ENCODE assay signal across 9 cellular contexts in the genomic region with DNA sequence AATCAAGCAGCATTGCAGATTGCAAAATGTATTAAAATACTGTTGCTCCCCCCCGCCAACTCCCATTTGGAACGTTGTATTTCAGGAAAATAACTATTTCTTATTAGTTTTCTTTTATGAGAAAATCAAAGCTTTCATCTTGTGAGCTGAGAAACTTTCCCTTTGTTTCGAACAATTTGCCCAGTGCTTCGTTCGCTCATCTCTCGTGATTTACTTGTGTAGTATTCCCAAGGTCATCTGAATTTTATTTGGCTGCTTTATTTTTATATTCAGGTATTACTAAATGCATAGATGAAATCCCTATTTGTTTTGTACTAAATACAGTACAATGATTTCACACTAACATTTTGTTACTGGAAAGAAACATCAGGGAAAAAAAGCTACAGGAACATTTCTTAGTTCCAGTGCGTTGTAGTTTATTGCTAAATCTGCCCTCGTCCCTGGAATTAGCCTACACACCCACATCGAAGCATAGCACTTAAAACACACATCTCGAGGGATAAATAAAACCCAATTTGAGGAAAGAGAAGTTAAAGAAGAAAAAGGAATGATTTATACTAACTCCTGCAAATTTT. TPM values are rescaled to one million over a fixed set of nuclear protein-coding genes. Genes with fewer than 3 reads are reported as not detected.
DNase-seq lines count a peak whose midpoint lies in the region; ATAC-seq and TF ChIP-seq lines count a peak whose summit lies in the region.
"Had no signal": no experiment of that assay in that cellular context is flagged by ENCODE, and none has a peak within 500 bp of the region (broad histone marks: within the 10 kb centered on the region; RNA-seq: fewer than 3 reads in every experiment).

No MANE protein-coding gene starts in this region.

- TF ChIP-seq POLR2A in heart left ventricle (IDR thresholded peaks at IDR 0.05) (no peak), sigmoid colon (IDR thresholded peaks at IDR 0.05) (no peak)

- H3K27ac ChIP-seq in heart left ventricle (peak overlapping the region; percentile 85 to 97 (median 92)), sigmoid colon (peak overlapping the region; percentile 93 to 96 (median 96))

- H3K27ac Mint-ChIP-seq in activated naive CD4-positive, alpha-beta T cell treated with anti-CD3 and anti-CD28 coated beads for 36 hours, result peak overlapping the region; percentile 96
- H3K27ac Mint-ChIP-seq in WTC11, result no peak overlapping the region

- peak overlapping the region; percentile 57 to 89 (median 77) for H3K4me3 ChIP-seq in heart left ventricle
- H3K4me3 ChIP-seq in sigmoid colon, result peak overlapping the region; percentile 60 to 79 (median 75)

- intact Hi-C loops in activated naive CD4-positive, alpha-beta T cell treated with anti-CD3 and anti-CD28 coated beads for 36 hours (cut with micrococcal nuclease), result loop anchor here (1.0 to 10.0 kb wide), 12 partner anchors 8 to 735 kb away; partner anchors contain the start of genes COMMD3, DNAJC1 and MLLT10
- intact Hi-C loops in heart left ventricle (cut with DNase I) (loop anchor here (1.0 to 10.0 kb wide), 14 partner anchors 21 to 757 kb away; partner anchors contain the start of genes COMMD3 (in 8 of the 10) and DNAJC1 (in 4 of the 10)), sigmoid colon (cut with DNase I) (loop anchor here (1.0 to 5.0 kb wide), 7 partner anchors 22 to 1209 kb away; partner anchors contain the start of genes COMMD3, DNAJC1 and OTUD1)

- POLR2A ChIA-PET in WTC11 (lab: Charles Lee), result interaction anchor here (1.3 kb wide), 2 partner anchors 86 to 704 kb away, joined by 3 read pairs; partner anchors contain the start of genes COMMD3 and SKIDA1

- H3K4me1 Mint-ChIP-seq in activated naive CD4-positive, alpha-beta T cell treated with anti-CD3 and anti-CD28 coated beads for 36 hours (ENCODE audit: low read depth), result peaks cover 17% of the 10 kb centered on the region
- H3K4me1 Mint-ChIP-seq in WTC11, result peaks cover 12% of the 10 kb centered on the region

- peak overlapping the region; percentile 82 for H3K4me3 Mint-ChIP-seq in activated naive CD4-positive, alpha-beta T cell treated with anti-CD3 and anti-CD28 coated beads for 36 hours
- peak overlapping the region; percentile 94 for H3K4me3 Mint-ChIP-seq in WTC11

- CTCF ChIA-PET in activated naive CD4-positive, alpha-beta T cell treated with anti-CD3 and anti-CD28 coated beads for 36 hours (lab: Charles Lee), result interaction anchor here (1.5 kb wide), 2 partner anchors 30 to 205 kb away, joined by 3 to 4 read pairs; no protein-coding TSS in a partner anchor
- CTCF ChIA-PET in WTC11 (lab: Charles Lee), result interaction anchor here (1.0 to 1.9 kb wide), 3 partner anchors 14 to 126 kb away, joined by 7 to 9 read pairs (median 8); no protein-coding TSS in a partner anchor

- H3K9me3 ChIP-seq in heart left ventricle (no peaks in the 10 kb centered on the region), sigmoid colon (no peaks in the 10 kb centered on the region)

- H3K36me3 ChIP-seq in heart left ventricle (no peaks in the 10 kb centered on the region), sigmoid colon (no peaks in the 10 kb centered on the region)

- no peak for DNase-seq in activated naive CD4-positive, alpha-beta T cell treated with anti-CD3 and anti-CD28 coated beads for 36 hours
- DNase-seq in activated naive CD4-positive, alpha-beta T cell treated with anti-CD3 and anti-CD28 coated beads, Interleukin-2, amount 50 U/mL, for 16 hours, result no peak
- no peak for DNase-seq in WTC11 (ENCODE audit: low spot score)
- no peak for DNase-seq in heart left ventricle
- DNase-seq in sigmoid colon, result no peak
- DNase-seq in middle frontal gyrus (ENCODE audit: extremely low spot score, low spot score), result no peak
- no peak for DNase-seq in OCI-M2 (lab: John Stamatoyannopoulos, UW; ENCODE audit: unreplicated experiment)
- DNase-seq in activated CD8-positive, alpha-beta memory T cell treated with anti-CD3 and anti-CD28 coated beads, Interleukin-2, amount 50 U/mL, for 4 hours, result no peak

- H3K9me3 Mint-ChIP-seq in activated naive CD4-positive, alpha-beta T cell treated with anti-CD3 and anti-CD28 coated beads for 36 hours, result no peaks in the 10 kb centered on the region
- H3K9me3 Mint-ChIP-seq in WTC11, result no peaks in the 10 kb centered on the region

- WGBS in heart left ventricle, 4 donors, result 1 to 3% (median 1%) methylated on average over 10 of the region's 10 CpGs
- WGBS in sigmoid colon, 2 donors, result 1 to 2% methylated on average over 10 of the region's 10 CpGs

- peaks cover 5% of the 10 kb centered on the region for H3K27me3 Mint-ChIP-seq in activated naive CD4-positive, alpha-beta T cell treated with anti-CD3 and anti-CD28 coated beads for 36 hours (ENCODE audit: low read depth)
- peaks cover 16% of the 10 kb centered on the region for H3K27me3 Mint-ChIP-seq in WTC11 (ENCODE audit: low read depth)

- ATAC-seq in WTC11 (no peak), heart left ventricle (no peak)

- no peak for TF ChIP-seq EP300 in sigmoid colon (IDR thresholded peaks at IDR 0.05)

- TF ChIP-seq CTCF in WTC11 (IDR thresholded peaks at IDR 0.05) (no peak), heart left ventricle (IDR thresholded peaks at IDR 0.05) (no peak), sigmoid colon (IDR thresholded peaks at IDR 0.05) (no peak)

- H3K27me3 ChIP-seq in heart left ventricle (no peaks in the 10 kb centered on the region), sigmoid colon (no peaks in the 10 kb centered on the region)

- peaks cover 0 to 9% (median 6%) of the 10 kb centered on the region in 12 donors for H3K4me1 ChIP-seq in heart left ventricle
- peaks cover 0 to 12% (median 7%) of the 10 kb centered on the region in 4 donors for H3K4me1 ChIP-seq in sigmoid colon

- peaks cover 3% of the 10 kb centered on the region for H3K36me3 Mint-ChIP-seq in activated naive CD4-positive, alpha-beta T cell treated with anti-CD3 and anti-CD28 coated beads for 36 hours (ENCODE audit: low read depth)
- H3K36me3 Mint-ChIP-seq in WTC11, result no peaks in the 10 kb centered on the region

TF ChIP-seq in WTC11, 78 proteins besides CTCF, POLR2A, EP300 and RAD21:
- no peak for TF ChIP-seq SMAD3 (CRISPR knock-in tag; IDR thresholded peaks at IDR 0.05; ENCODE audit: borderline replicate concordance)
- TF ChIP-seq, protein P1, sequence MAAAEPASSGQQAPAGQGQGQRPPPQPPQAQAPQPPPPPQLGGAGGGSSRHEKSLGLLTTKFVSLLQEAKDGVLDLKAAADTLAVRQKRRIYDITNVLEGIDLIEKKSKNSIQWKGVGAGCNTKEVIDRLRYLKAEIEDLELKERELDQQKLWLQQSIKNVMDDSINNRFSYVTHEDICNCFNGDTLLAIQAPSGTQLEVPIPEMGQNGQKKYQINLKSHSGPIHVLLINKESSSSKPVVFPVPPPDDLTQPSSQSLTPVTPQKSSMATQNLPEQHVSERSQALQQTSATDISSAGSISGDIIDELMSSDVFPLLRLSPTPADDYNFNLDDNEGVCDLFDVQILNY (CRISPR knock-in tag; IDR thresholded peaks at IDR 0.05), result no peak
- no peak for TF ChIP-seq STAT6 (CRISPR knock-in tag; conservative IDR thresholded peaks at IDR 0.05; ENCODE audit: low read depth)
- TF ChIP-seq ZNF138 (CRISPR knock-in tag; conservative IDR thresholded peaks at IDR 0.05), result no peak
- TF ChIP-seq RORB (CRISPR knock-in tag; IDR thresholded peaks at IDR 0.05), result no peak
- TF ChIP-seq ESRRA (CRISPR knock-in tag; IDR thresholded peaks at IDR 0.05; ENCODE audit: borderline replicate concordance), result no peak
- no peak for TF ChIP-seq NR1H2 (CRISPR knock-in tag; IDR thresholded peaks at IDR 0.05)
- no peak for TF ChIP-seq ZNF263 (CRISPR knock-in tag; IDR thresholded peaks at IDR 0.05; ENCODE audit: low read depth)
- no peak for TF ChIP-seq NR3C1 (CRISPR knock-in tag; conservative IDR thresholded peaks at IDR 0.05; ENCODE audit: low read depth)

RNA-seq across cellular contexts. Expression of gene EBLN1, which starts 12.0 kb away (rescaled TPM):
- total RNA-seq in activated naive CD4-positive, alpha-beta T cell treated with anti-CD3 and anti-CD28 coated beads for 36 hours, result not detected
- total RNA-seq in WTC11 (2021) (not detected in 3 replicates), heart left ventricle (not detected), sigmoid colon (not detected)
- polyA plus RNA-seq in heart left ventricle (not detected), sigmoid colon (not detected)
- total RNA-seq: glomerular endothelial cell had no signal
